8 cellular contexts compared by ENCODE assay signal in genomic region chrX:1537031-1537715, GRCh38. TPM values are rescaled to one million over a fixed set of nuclear protein-coding genes. Genes with fewer than 3 reads are reported as not detected.
DNase-seq lines count a peak whose midpoint lies in the region; ATAC-seq and TF ChIP-seq lines count a peak whose summit lies in the region.

A gene with protein sequence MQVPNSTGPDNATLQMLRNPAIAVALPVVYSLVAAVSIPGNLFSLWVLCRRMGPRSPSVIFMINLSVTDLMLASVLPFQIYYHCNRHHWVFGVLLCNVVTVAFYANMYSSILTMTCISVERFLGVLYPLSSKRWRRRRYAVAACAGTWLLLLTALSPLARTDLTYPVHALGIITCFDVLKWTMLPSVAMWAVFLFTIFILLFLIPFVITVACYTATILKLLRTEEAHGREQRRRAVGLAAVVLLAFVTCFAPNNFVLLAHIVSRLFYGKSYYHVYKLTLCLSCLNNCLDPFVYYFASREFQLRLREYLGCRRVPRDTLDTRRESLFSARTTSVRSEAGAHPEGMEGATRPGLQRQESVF (minus strand): TSS chrX:1537185. CDS start chrX:1466558, 70,627 bp downstream.

- DNase-seq in BJ (ENCODE audit: low read depth) (peak; percentile 0), SJCRH30 (peak; percentile 23 to 48), activated gamma-delta T cell (lab: John Stamatoyannopoulos, UW) (peak; percentile 46), left kidney (ENCODE audit: low read depth, low spot score) (peak; percentile 34), 8988T (no peak)
- DNase-seq in stimulated activated CD8-positive, alpha-beta memory T cell treated with anti-CD3 and anti-CD28 coated beads, Interleukin-15, amount 100 ng/mL, for 48 hours (ENCODE audit: low read depth in 2 of 2) = peak; percentile 62 to 78

- CTCF ChIA-PET in BJ (lab: Yijun Ruan, JAX) = no interaction called here

- ATAC-seq in GM19025 (IDR thresholded peaks at IDR 0.05; ENCODE audit: low read depth, unreplicated experiment) (peak; percentile 52), HG03175 (IDR thresholded peaks at IDR 0.05; ENCODE audit: unreplicated experiment) (peak; percentile 63)

- no peak within 1 kb of the TSS for H3K4me3 ChIP-seq in BJ (ENCODE audit: low read depth, low read length)
- no peak within 1 kb of the TSS for H3K4me3 ChIP-seq in SJCRH30

- H3K36me3 ChIP-seq in BJ (ENCODE audit: control insufficient read depth, insufficient read depth, low read length) (no peaks in the 10 kb centered on the region), SJCRH30 (no peaks in the 10 kb centered on the region)

- POLR2A ChIA-PET in BJ (lab: Charles Lee) = no interaction called here

- no peaks in the 10 kb centered on the region for H3K4me1 ChIP-seq in SJCRH30

- no peak within 1 kb of the TSS for H3K27ac ChIP-seq in SJCRH30

- no peak for TF ChIP-seq CTCF in BJ (IDR thresholded peaks at IDR 0.05; ENCODE audit: insufficient read depth, low read depth, low read length)

- H3K9me3 ChIP-seq in SJCRH30 (replicated peaks) = no peaks in the 10 kb centered on the region

- H3K27me3 ChIP-seq in BJ (ENCODE audit: control insufficient read depth, insufficient read depth, low read length) = no peaks in the 10 kb centered on the region
- no peaks in the 10 kb centered on the region for H3K27me3 ChIP-seq in SJCRH30

RNA-seq across cellular contexts. Expression of the gene that starts here (rescaled TPM):
- polyA plus RNA-seq in BJ (2011; rRNA removed) = not detected in 2 replicates
- polyA minus RNA-seq in BJ (2011; rRNA and poly(A)+ RNA removed) = not detected in 2 replicates
- 0.05 and 0.08 TPM in 2 replicates for total RNA-seq in SJCRH30 (2014; rRNA removed; shearing (Covaris generic))

Comparison
In these comparisons a context has a peak if more than half of its experiments do, and no peak if none do; other contexts are left out.
1. Peak in DNase-seq in BJ; RNA of the gene not detected or under 1 TPM.
2. Peak in DNase-seq in SJCRH30; RNA of the gene not detected or under 1 TPM.